Comparison of ENCODE assay signal across 8 cellular contexts in the genomic region with DNA sequence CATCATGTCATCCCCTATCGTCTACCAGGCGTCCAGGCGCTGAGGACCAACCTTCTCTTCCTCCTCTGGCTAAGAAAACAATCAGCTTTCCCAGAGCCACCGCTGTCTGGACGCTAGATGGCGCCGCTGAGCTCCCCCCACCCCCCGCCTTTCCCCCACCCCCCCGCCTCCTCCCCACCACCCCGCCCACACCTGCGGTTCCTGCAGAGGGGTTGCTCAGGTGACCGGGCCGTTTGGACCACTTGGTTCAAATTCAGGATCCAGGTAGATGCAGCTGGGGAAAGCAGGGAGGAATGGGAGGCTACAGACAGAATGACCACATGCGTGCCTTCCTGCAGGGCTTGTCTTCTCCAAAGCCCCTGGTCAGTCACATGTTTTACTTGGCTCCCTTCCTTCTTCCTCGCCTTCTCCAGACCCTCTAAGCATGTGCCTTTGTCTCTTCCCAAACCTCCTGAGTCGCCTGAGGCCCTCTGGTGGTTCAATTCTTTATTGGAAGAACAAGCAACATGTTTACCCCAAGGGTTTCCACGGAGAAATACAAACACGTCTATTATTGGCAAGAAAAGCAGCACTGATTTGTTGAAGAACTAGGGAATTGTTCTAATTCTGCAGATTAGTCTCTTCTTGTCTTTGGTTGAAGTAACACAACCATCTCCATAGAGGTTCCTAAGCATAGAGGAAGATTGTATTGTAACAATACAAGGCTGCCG. TPM values are rescaled to one million over a fixed set of nuclear protein-coding genes. Genes with fewer than 3 reads are reported as not detected.
A peak's percentile ranks its signal among the peaks of the same experiment; 100 is the strongest.
DNase-seq lines count a peak whose midpoint lies in the region; ATAC-seq, FAIRE-seq and TF ChIP-seq lines count a peak whose summit lies in the region.

No MANE protein-coding gene starts in this region.

- no TSS peak for BruUV-seq in endothelial cell of umbilical vein (replicated peaks; lab: Mats Ljungman, UMichigan)

- H3K4me1 Mint-ChIP-seq in activated CD4-positive, alpha-beta memory T cell treated with anti-CD3 and anti-CD28 coated beads, Interleukin-2, amount 10 ng/mL, durations not matched to agents 7 days and 5 days, result peaks cover 3% of the 10 kb centered on the region

- intact Hi-C loops in endothelial cell of umbilical vein (cut with micrococcal nuclease), result loop anchor here (1.0 to 5.0 kb wide), 6 partner anchors 99 to 590 kb away; a partner anchor contains a TSS
- intact Hi-C loops in mucosa of descending colon (cut with DNase I, micrococcal nuclease), result loop anchor here in 1 of 2 donors (2.0 kb wide), 1 partner anchor 98 kb away; no protein-coding TSS in a partner anchor
- intact Hi-C loops in testis (cut with DNase I; ENCODE audit: low total_unique reads), result no loop called here

- H4K20me1 ChIP-seq in endothelial cell of umbilical vein (replicated peaks; ENCODE audit: control insufficient read depth, extremely low read depth, insufficient read depth, low read length), result no peaks in the 10 kb centered on the region

- peak overlapping the region; percentile 65 for H2AFZ ChIP-seq in endothelial cell of umbilical vein (ENCODE audit: low read depth, low read length)

- H3K9me1 ChIP-seq in endothelial cell of umbilical vein (replicated peaks; ENCODE audit: control insufficient read depth, extremely low read depth, insufficient read depth, low read length), result no peaks in the 10 kb centered on the region

- TF ChIP-seq CTCF in endothelial cell of umbilical vein (IDR thresholded peaks at IDR 0.05; ENCODE audit: extremely low read depth in 1 of 2, insufficient read depth in 1 of 2, low read depth in 1 of 2, low read length in 2 of 2) (peak; percentile 46 to 63), mucosa of descending colon (IDR thresholded peaks at IDR 0.05) (peak; percentile 16), testis (IDR thresholded peaks at IDR 0.05) (peak in 2 of 3 experiments; percentile 39 to 58)

- peaks cover 54% of the 10 kb centered on the region for H3K27me3 Mint-ChIP-seq in activated CD4-positive, alpha-beta memory T cell treated with anti-CD3 and anti-CD28 coated beads, Interleukin-2, amount 10 ng/mL, durations not matched to agents 7 days and 5 days

- H3K36me3 ChIP-seq in endothelial cell of umbilical vein (ENCODE audit: control insufficient read depth in 2 of 2, extremely low read depth in 1 of 2, insufficient read depth in 2 of 2, low read length in 2 of 2) (no peaks in the 10 kb centered on the region), mucosa of descending colon (ENCODE audit: low read depth) (no peaks in the 10 kb centered on the region), testis (ENCODE audit: low read depth, missing control alignments) (no peaks in the 10 kb centered on the region)

- dilution Hi-C loops in endothelial cell of umbilical vein (cut with MboI; ENCODE audit: extremely low pct_ligation_motif_present, low sequenced_read_pairs), result no loop called here

- peak; percentile 88 for FAIRE-seq in endothelial cell of umbilical vein (lab: Jason Lieb, UNC)

- DNase-seq in C1 segment of cervical spinal cord (lab: John Stamatoyannopoulos, UW) (peak in 9 of 14 donors; percentile 21 to 70 (median 51)), HEK293T (ENCODE audit: extremely low spot score) (peak; percentile 93), NCI-H460 (ENCODE audit: extremely low read depth, low read depth) (peak; percentile 31), endothelial cell of umbilical vein (ENCODE audit: low read depth, low spot score) (peak; percentile 89), mucosa of descending colon (peak; percentile 62 to 78 (median 72)), testis (peak; percentile 72)
- DNase-seq in activated CD4-positive, alpha-beta memory T cell treated with anti-CD3 and anti-CD28 coated beads, Interleukin-2, amount 10 ng/mL, durations not matched to agents 7 days and 5 days, result peak; percentile 37

- H3K9me3 Mint-ChIP-seq in activated CD4-positive, alpha-beta memory T cell treated with anti-CD3 and anti-CD28 coated beads, Interleukin-2, amount 10 ng/mL, durations not matched to agents 7 days and 5 days, result peaks cover 15% of the 10 kb centered on the region

- no peak overlapping the region for H3K9ac ChIP-seq in endothelial cell of umbilical vein (replicated peaks; ENCODE audit: extremely low read depth, insufficient read depth, low read length)

- peaks cover 9% of the 10 kb centered on the region for H3K36me3 Mint-ChIP-seq in activated CD4-positive, alpha-beta memory T cell treated with anti-CD3 and anti-CD28 coated beads, Interleukin-2, amount 10 ng/mL, durations not matched to agents 7 days and 5 days (ENCODE audit: low read depth)

- H3K27me3 ChIP-seq in endothelial cell of umbilical vein (ENCODE audit: control insufficient read depth in 2 of 2, insufficient read depth in 2 of 2, low read length in 2 of 2) (peaks cover 8 to 50% of the 10 kb centered on the region in 2 experiments), testis (no peaks in the 10 kb centered on the region)

- H3K4me3 ChIP-seq in endothelial cell of umbilical vein (replicated peaks in 1 of 3; ENCODE audit: insufficient read depth in 1 of 3, low read depth in 1 of 3, low read length in 3 of 3), result no peak overlapping the region
- no peak overlapping the region for H3K4me3 ChIP-seq in mucosa of descending colon
- no peak overlapping the region for H3K4me3 ChIP-seq in testis

- H3K9me3 ChIP-seq in endothelial cell of umbilical vein (replicated peaks; ENCODE audit: control insufficient read depth, insufficient read depth, low read length), result no peaks in the 10 kb centered on the region
- H3K9me3 ChIP-seq in mucosa of descending colon, result peaks cover 15% of the 10 kb centered on the region
- no peaks in the 10 kb centered on the region for H3K9me3 ChIP-seq in testis

- WGBS in testis, 2 donors, result 5 to 6% methylated on average over 13 to 18 of the region's 19 CpGs

- peak overlapping the region; percentile 27 for H3K4me2 ChIP-seq in endothelial cell of umbilical vein (ENCODE audit: insufficient read depth, low read length)

- no peak overlapping the region for H3K27ac ChIP-seq in endothelial cell of umbilical vein (ENCODE audit: insufficient read depth, low read depth, low read length)
- H3K27ac ChIP-seq in testis, result no peak overlapping the region

- no peaks in the 10 kb centered on the region for H3K79me2 ChIP-seq in endothelial cell of umbilical vein (ENCODE audit: control insufficient read depth, insufficient read depth, low read length)

- ATAC-seq in mucosa of descending colon (peak; percentile 91), GM21723 (IDR thresholded peaks at IDR 0.05; ENCODE audit: unreplicated experiment) (no peak)

- POLR2A ChIA-PET in HEK293T (lab: Yijun Ruan, JAX) (no interaction called here), endothelial cell of umbilical vein (lab: Charles Lee) (no interaction called here)
- POLR2A ChIA-PET in activated CD4-positive, alpha-beta memory T cell treated with anti-CD3 and anti-CD28 coated beads, Interleukin-2, amount 10 ng/mL, durations not matched to agents 7 days and 5 days (lab: Charles Lee), result no interaction called here

- CTCF ChIA-PET in HEK293T (lab: Yijun Ruan, JAX) (interaction anchor here (0.7 to 2.1 kb wide), 14 partner anchors 9 to 141 kb away, joined by 3 to 12 read pairs (median 6); no protein-coding TSS in a partner anchor), endothelial cell of umbilical vein (lab: Charles Lee) (interaction anchor here (0.6 to 3.9 kb wide), 35 partner anchors 9 to 592 kb away, joined by 3 to 29 read pairs (median 4); no protein-coding TSS in a partner anchor)
- CTCF ChIA-PET in activated CD4-positive, alpha-beta memory T cell treated with anti-CD3 and anti-CD28 coated beads, Interleukin-2, amount 10 ng/mL, durations not matched to agents 7 days and 5 days (lab: Charles Lee), result interaction anchor here (0.6 to 3.3 kb wide), 14 partner anchors 11 to 673 kb away, joined by 3 to 23 read pairs (median 3); no protein-coding TSS in a partner anchor

- H3K4me1 ChIP-seq in endothelial cell of umbilical vein (ENCODE audit: control insufficient read depth, extremely low read depth, insufficient read depth, low read length) (peaks cover 10% of the 10 kb centered on the region), mucosa of descending colon (ENCODE audit: low read depth) (peaks cover 2% of the 10 kb centered on the region), testis (no peaks in the 10 kb centered on the region)

- H3K4me3 Mint-ChIP-seq in activated CD4-positive, alpha-beta memory T cell treated with anti-CD3 and anti-CD28 coated beads, Interleukin-2, amount 10 ng/mL, durations not matched to agents 7 days and 5 days, result no peak overlapping the region

- H3K27ac Mint-ChIP-seq in activated CD4-positive, alpha-beta memory T cell treated with anti-CD3 and anti-CD28 coated beads, Interleukin-2, amount 10 ng/mL, durations not matched to agents 7 days and 5 days, result no peak overlapping the region

- no peak for TF ChIP-seq POLR2A in endothelial cell of umbilical vein (IDR thresholded peaks at IDR 0.05; ENCODE audit: low read depth, low read length)
- no peak for TF ChIP-seq POLR2A in testis (IDR thresholded peaks at IDR 0.05)

TF ChIP-seq in HEK293T, 16 proteins besides CTCF, POLR2A, EP300 and RAD21 (continues in another document):
- TF ChIP-seq L3MBTL2 (conservative IDR thresholded peaks at IDR 0.05) (peak; percentile 86), ARNT (IDR thresholded peaks at IDR 0.05) (no peak), TARDBP (IDR thresholded peaks at IDR 0.05) (no peak), ELF4 (IDR thresholded peaks at IDR 0.05) (no peak), FOXM1 (IDR thresholded peaks at IDR 0.05; ENCODE audit: borderline replicate concordance) (no peak)

TF ChIP-seq in endothelial cell of umbilical vein, 7 proteins besides CTCF, POLR2A, EP300 and RAD21:
- TF ChIP-seq, protein P1, sequence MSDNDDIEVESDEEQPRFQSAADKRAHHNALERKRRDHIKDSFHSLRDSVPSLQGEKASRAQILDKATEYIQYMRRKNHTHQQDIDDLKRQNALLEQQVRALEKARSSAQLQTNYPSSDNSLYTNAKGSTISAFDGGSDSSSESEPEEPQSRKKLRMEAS (IDR thresholded peaks at IDR 0.05; ENCODE audit: insufficient read depth, insufficient read length), result peak; percentile 81
- no peak for TF ChIP-seq FOS (IDR thresholded peaks at IDR 0.05; ENCODE audit: borderline replicate concordance, insufficient read depth, low read length)

RNA-seq across cellular contexts. Expression of a gene that starts 24.7 kb away (rescaled TPM):
- not detected in 2 replicates for total RNA-seq in NCI-H460 (2014; rRNA removed; shearing (Covaris generic))
- polyA plus RNA-seq in NCI-H460 (2014; cell fraction: nucleus; rRNA removed), result not detected in 2 replicates
- not detected for total RNA-seq in activated CD4-positive, alpha-beta memory T cell treated with anti-CD3 and anti-CD28 coated beads, Interleukin-2, amount 10 ng/mL, durations not matched to agents 7 days and 5 days
- not detected in 2 replicates for total RNA-seq in endothelial cell of umbilical vein
- polyA plus RNA-seq in endothelial cell of umbilical vein, result not detected in 2 replicates
- polyA plus RNA-seq in endothelial cell of umbilical vein (2011; cell fraction: cytosol; rRNA removed), result not detected in 2 replicates
- not detected in 2 replicates for polyA plus RNA-seq in endothelial cell of umbilical vein (2011; cell fraction: nucleus; rRNA removed)
- polyA plus RNA-seq in endothelial cell of umbilical vein (2012), result not detected in 2 replicates
- polyA minus RNA-seq in endothelial cell of umbilical vein, result not detected in 2 replicates
- polyA minus RNA-seq in endothelial cell of umbilical vein (2011; cell fraction: cytosol; rRNA and poly(A)+ RNA removed), result not detected
- not detected in 2 replicates for polyA minus RNA-seq in endothelial cell of umbilical vein (2011; cell fraction: nucleus; rRNA and poly(A)+ RNA removed)
- total RNA-seq in mucosa of descending colon, result 100 to 1,000 TPM; 249 to 756 (median 606) TPM
- total RNA-seq in testis, result 1 to 10 TPM; 2.8 to 4.5 TPM
- polyA plus RNA-seq in testis (ENCODE audit: insufficient read depth, low read depth, low replicate concordance), result 6.2 TPM

Comparison
In these comparisons a context has a peak if more than half of its experiments do, and no peak if none do; other contexts are left out.
1. DNase-seq: peak in every context shown above with its lines; median percentile 93 in HEK293T; 89 in endothelial cell of umbilical vein; 72 in mucosa of descending colon; 72 in testis; 51 in C1 segment of cervical spinal cord; 37 in activated CD4-positive, alpha-beta memory T cell treated with anti-CD3 and anti-CD28 coated beads, Interleukin-2, amount 10 ng/mL, durations not matched to agents 7 days and 5 days; 31 in NCI-H460.
2. RNA of a gene that starts 24.7 kb away (total RNA-seq): 249 to 756 TPM in mucosa of descending colon; 2.8 to 4.5 TPM in testis, not detected in NCI-H460, not detected in activated CD4-positive, alpha-beta memory T cell treated with anti-CD3 and anti-CD28 coated beads, Interleukin-2, amount 10 ng/mL, durations not matched to agents 7 days and 5 days and not detected in endothelial cell of umbilical vein; every median in the first group is over 10 times any median in the second.
3. Peak in every context shown above with its lines, with median percentiles within 50 percentile points of each other: CTCF ChIP-seq.